In the genomic region with DNA sequence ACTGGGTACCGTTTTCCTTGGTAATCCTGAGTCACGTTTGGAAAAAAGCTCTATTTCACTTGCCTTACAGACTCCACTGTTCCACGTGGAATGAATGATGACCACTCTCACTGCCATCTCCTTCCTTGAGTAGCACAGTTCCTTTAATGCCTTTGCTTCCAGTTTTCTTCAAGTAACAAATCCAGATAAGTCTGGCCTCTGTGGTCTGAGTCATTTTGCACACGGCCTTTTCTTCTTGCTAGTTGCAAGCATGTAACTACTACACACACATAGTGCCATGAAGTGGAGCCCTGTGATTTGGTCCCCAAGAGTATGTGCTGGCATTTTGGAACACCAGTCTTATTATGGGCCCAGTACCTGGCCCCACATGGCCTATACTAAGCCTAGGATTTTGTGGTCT, we compare ENCODE assay signal across 11 cellular contexts.
DNase-seq lines count a peak whose midpoint lies in the region; ATAC-seq and TF ChIP-seq lines count a peak whose summit lies in the region.
"Had no signal": no experiment of that assay in that cellular context is flagged by ENCODE, and none has a peak within 500 bp of the region (broad histone marks: within the 10 kb centered on the region; RNA-seq: fewer than 3 reads in every experiment).

No MANE protein-coding gene starts in this region.

- H3K27me3 ChIP-seq in AG04450 (ENCODE audit: control insufficient read depth, insufficient read depth, low read length) (no peaks in the 10 kb centered on the region), mesendoderm (ENCODE audit: insufficient read depth, low read length, poor library complexity) (no peaks in the 10 kb centered on the region), H9 (ENCODE audit: insufficient read depth, low read length) (no peaks in the 10 kb centered on the region)

- H3K27ac ChIP-seq in AG04450 (ENCODE audit: low read depth, low read length) (peak overlapping the region; percentile 98), mesendoderm (ENCODE audit: low read depth, low read length) (no peak overlapping the region), H9 (ENCODE audit: insufficient read length, low read depth, low read length) (no peak overlapping the region)

- H3K4ac ChIP-seq in mesendoderm (ENCODE audit: low read depth, low read length) (no peak overlapping the region), H9 (ENCODE audit: low read depth, low read length) (no peak overlapping the region)

- H3K79me1 ChIP-seq in mesendoderm (ENCODE audit: low read length) (no peaks in the 10 kb centered on the region), H9 (ENCODE audit: insufficient read depth, low read depth, low read length, poor library complexity, severe bottlenecking) (no peaks in the 10 kb centered on the region)

- CTCF ChIA-PET in AG04450 (lab: Charles Lee) = interaction anchor here (2.4 kb wide), 1 partner anchor 348 kb away, joined by 6 read pairs; no protein-coding TSS in a partner anchor

- no peak overlapping the region for H3K14ac ChIP-seq in H9 (ENCODE audit: insufficient read depth, low read length)

- no peaks in the 10 kb centered on the region for H3K27me3 Mint-ChIP-seq in chondrocyte (ENCODE audit: low read depth)
- H3K27me3 Mint-ChIP-seq in stimulated activated naive CD8-positive, alpha-beta T cell treated with anti-CD3 and anti-CD28 coated beads, Interleukin-15, amount 100 ng/mL, for 72 hours = no peaks in the 10 kb centered on the region
- H3K27me3 Mint-ChIP-seq in H9 (ENCODE audit: low read depth) = no peaks in the 10 kb centered on the region

- DNase-seq in AG04450 (ENCODE audit: low read depth, low spot score) = no peak
- DNase-seq in M059J (ENCODE audit: low read depth) = peak; percentile 95
- no peak for DNase-seq in chondrocyte (ENCODE audit: low spot score)
- no peak for DNase-seq in mesendoderm
- no peak for DNase-seq in stimulated activated naive CD8-positive, alpha-beta T cell treated with anti-CD3 and anti-CD28 coated beads, Interleukin-15, amount 100 ng/mL, for 72 hours
- DNase-seq in H9 = no peak
- DNase-seq: CD4-positive, alpha-beta memory T cell; NCI-H2227 treated with DMSO at 0.1 percent for 48 hours had no signal

- H3K4me3 ChIP-seq in AG04450 (ENCODE audit: low read depth, low read length) (peak overlapping the region; percentile 47), mesendoderm (ENCODE audit: low read length) (no peak overlapping the region)

- H3K27ac Mint-ChIP-seq in chondrocyte (ENCODE audit: unreplicated experiment) (peak overlapping the region; percentile 95), H9 (peak overlapping the region in 1 of 3 experiments; percentile 66; a peak in 1 of 7 replicates)
- no peak overlapping the region for H3K27ac Mint-ChIP-seq in stimulated activated naive CD8-positive, alpha-beta T cell treated with anti-CD3 and anti-CD28 coated beads, Interleukin-15, amount 100 ng/mL, for 72 hours
- H3K27ac Mint-ChIP-seq: IgD-negative memory B cell had no signal

- H3K36me3 Mint-ChIP-seq in chondrocyte (ENCODE audit: low read depth) = peaks cover 21% of the 10 kb centered on the region
- peaks cover 38 to 49% (median 47%) of the 10 kb centered on the region in 3 experiments for H3K36me3 Mint-ChIP-seq in H9 (ENCODE audit: insufficient read depth in 1 of 3, low read depth in 3 of 3)
- H3K36me3 Mint-ChIP-seq: IgD-negative memory B cell had no signal

- no peak overlapping the region for H3K9ac ChIP-seq in mesendoderm (ENCODE audit: low read length)
- no peak overlapping the region for H3K9ac ChIP-seq in H9 (ENCODE audit: extremely low read depth, insufficient read length, low read length)

- H3K4me1 ChIP-seq in mesendoderm (ENCODE audit: control insufficient read depth, low read depth, low read length) (peaks cover 3% of the 10 kb centered on the region), H9 (ENCODE audit: insufficient read depth, low read length) (peaks cover 2% of the 10 kb centered on the region; the same call in 1 of the 2 replicates)

- TF ChIP-seq CTCF in AG04450 (IDR thresholded peaks at IDR 0.05; ENCODE audit: low read depth, low read length) = no peak
- no peak for TF ChIP-seq CTCF in chondrocyte (IDR thresholded peaks at IDR 0.05)
- no peak for TF ChIP-seq CTCF in H9 (conservative IDR thresholded peaks at IDR 0.05)

- H3K9me3 Mint-ChIP-seq in chondrocyte (ENCODE audit: low read depth) (no peaks in the 10 kb centered on the region), H9 (0 out of 5 replicates have a peak, but pooled peaks cover 0 to 2% of the 10 kb centered on the region in 2 experiments)
- no peaks in the 10 kb centered on the region for H3K9me3 Mint-ChIP-seq in stimulated activated naive CD8-positive, alpha-beta T cell treated with anti-CD3 and anti-CD28 coated beads, Interleukin-15, amount 100 ng/mL, for 72 hours
- H3K9me3 Mint-ChIP-seq: CD4-positive, alpha-beta memory T cell; IgD-negative memory B cell had no signal

- peaks cover 3% of the 10 kb centered on the region for H3K36me3 ChIP-seq in mesendoderm (ENCODE audit: control insufficient read depth, insufficient read depth, low read length)

- H3K9me3 ChIP-seq in AG04450 (ENCODE audit: control insufficient read depth, insufficient read depth, low read length) (no peaks in the 10 kb centered on the region), H9 (ENCODE audit: control insufficient read depth, low read depth, low read length) (no peaks in the 10 kb centered on the region)

- H4K5ac ChIP-seq in mesendoderm (ENCODE audit: low read length) (no peak overlapping the region), H9 (ENCODE audit: insufficient read length, low read depth, low read length) (no peak overlapping the region)

- H4K20me1 ChIP-seq in H9 (ENCODE audit: control insufficient read depth, insufficient read depth, insufficient read length) = no peaks in the 10 kb centered on the region

- H3K56ac ChIP-seq in mesendoderm (ENCODE audit: low read length) = no peak overlapping the region
- H3K56ac ChIP-seq in H9 (ENCODE audit: insufficient read length, low read depth, low read length) = no peak overlapping the region

- no peak overlapping the region for H2BK12ac ChIP-seq in H9 (ENCODE audit: insufficient read length, low read depth, low read length)

- H3K18ac ChIP-seq in mesendoderm (ENCODE audit: low read length) (peak overlapping the region; percentile 25), H9 (ENCODE audit: insufficient read length, low read depth, low read length) (no peak overlapping the region)

- H2AK5ac ChIP-seq in mesendoderm (ENCODE audit: low read length) (no peak overlapping the region), H9 (ENCODE audit: insufficient read length, low read length) (no peak overlapping the region)

- H3K23ac ChIP-seq in mesendoderm (ENCODE audit: low read length) (no peak overlapping the region), H9 (ENCODE audit: insufficient read length, low read depth, low read length) (no peak overlapping the region)

- POLR2A ChIA-PET in AG04450 (lab: Yijun Ruan, JAX) = interaction anchor here (3.0 kb wide), 1 partner anchor 16 kb away, joined by 24 read pairs; no protein-coding TSS in a partner anchor

- H3K4me3 Mint-ChIP-seq in chondrocyte (ENCODE audit: unreplicated experiment) (peak overlapping the region; percentile 43), H9 (no peak overlapping the region)
- H3K4me3 Mint-ChIP-seq in stimulated activated naive CD8-positive, alpha-beta T cell treated with anti-CD3 and anti-CD28 coated beads, Interleukin-15, amount 100 ng/mL, for 72 hours = no peak overlapping the region

- H2AFZ ChIP-seq in H9 (ENCODE audit: low read length) = no peak overlapping the region

- no CpG with 5 or more reads among the region's 4 CpGs for WGBS in mesendoderm (ENCODE audit: extremely low coverage, insufficient coverage, low lambda C conversion rate)
- WGBS in H9 (ENCODE audit: extremely low coverage, insufficient read length, low lambda C conversion rate) = no CpG with 5 or more reads among the region's 4 CpGs

- H2BK120ac ChIP-seq in mesendoderm (ENCODE audit: low read depth, low read length) = no peak overlapping the region
- no peak overlapping the region for H2BK120ac ChIP-seq in H9 (ENCODE audit: low read depth, low read length, poor library complexity, severe bottlenecking)

- no peak overlapping the region for H2BK20ac ChIP-seq in H9 (ENCODE audit: low read depth, low read length, poor library complexity, severe bottlenecking)

- H4K8ac ChIP-seq in mesendoderm (ENCODE audit: low read depth, low read length) (no peak overlapping the region), H9 (replicated peaks; ENCODE audit: insufficient read length, low read depth, low read length) (no peak overlapping the region)

- peaks cover 77% of the 10 kb centered on the region for H3K4me1 Mint-ChIP-seq in chondrocyte (ENCODE audit: low read depth)
- H3K4me1 Mint-ChIP-seq in stimulated activated naive CD8-positive, alpha-beta T cell treated with anti-CD3 and anti-CD28 coated beads, Interleukin-15, amount 100 ng/mL, for 72 hours = no peaks in the 10 kb centered on the region
- peaks cover 27 to 37% of the 10 kb centered on the region in 2 experiments for H3K4me1 Mint-ChIP-seq in H9

- H3T11ph ChIP-seq in H9 (ENCODE audit: low read length) = no peak overlapping the region

- no peaks in the 10 kb centered on the region for H3K23me2 ChIP-seq in H9 (ENCODE audit: insufficient read length, low read depth, low read length, poor library complexity, severe bottlenecking)

- H3K4me2 ChIP-seq in mesendoderm (ENCODE audit: low read length) = no peak overlapping the region
- H3K4me2 ChIP-seq in H9 (ENCODE audit: insufficient read depth, insufficient read length, low read length) = no peak overlapping the region

- ATAC-seq in GM21737 (IDR thresholded peaks at IDR 0.05; ENCODE audit: unreplicated experiment) (no peak), HG02623 (IDR thresholded peaks at IDR 0.05; ENCODE audit: unreplicated experiment) (no peak)
- ATAC-seq in stimulated activated naive CD8-positive, alpha-beta T cell treated with anti-CD3 and anti-CD28 coated beads, Interleukin-15, amount 100 ng/mL, for 72 hours = no peak

- H2BK5ac ChIP-seq in mesendoderm (ENCODE audit: low read length) = no peak overlapping the region
- no peak overlapping the region for H2BK5ac ChIP-seq in H9 (ENCODE audit: insufficient read length, low read length)

- H4K91ac ChIP-seq in H9 (ENCODE audit: insufficient read length, low read depth, low read length) = no peak overlapping the region

- no peak overlapping the region for H2BK15ac ChIP-seq in mesendoderm (replicated peaks; ENCODE audit: low read depth)
- no peak overlapping the region for H2BK15ac ChIP-seq in H9 (ENCODE audit: low read depth, low read length)

- H3K79me2 ChIP-seq in mesendoderm (ENCODE audit: control insufficient read depth, insufficient read depth, low read length) (no peaks in the 10 kb centered on the region), H9 (ENCODE audit: insufficient read depth, low read length) (no peaks in the 10 kb centered on the region)
